In the genomic region with DNA sequence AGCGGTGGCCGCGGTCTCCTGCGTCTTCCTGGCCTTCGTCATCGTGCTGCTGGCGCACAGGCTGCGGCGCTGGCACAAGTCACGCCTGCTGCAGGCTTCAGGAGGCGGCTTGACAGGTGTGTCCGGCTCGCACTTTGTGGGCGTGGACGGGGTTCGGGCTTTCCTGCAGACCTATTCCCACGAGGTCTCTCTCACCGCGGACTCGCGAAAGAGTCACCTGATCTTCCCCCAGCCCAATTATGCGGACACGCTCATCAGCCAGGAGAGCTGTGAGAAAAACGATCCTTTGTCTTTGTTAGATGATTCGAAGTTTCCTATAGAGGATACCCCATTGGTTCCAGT, we compare ENCODE assay signal across 1 cellular context.
A peak's percentile ranks its signal among the peaks of the same experiment; 100 is the strongest.
TF ChIP-seq lines count a peak whose summit lies in the region.

No MANE protein-coding gene starts in this region.

TF ChIP-seq in WTC11, 78 proteins besides CTCF, POLR2A, EP300 and RAD21:
- TF ChIP-seq, protein P1, sequence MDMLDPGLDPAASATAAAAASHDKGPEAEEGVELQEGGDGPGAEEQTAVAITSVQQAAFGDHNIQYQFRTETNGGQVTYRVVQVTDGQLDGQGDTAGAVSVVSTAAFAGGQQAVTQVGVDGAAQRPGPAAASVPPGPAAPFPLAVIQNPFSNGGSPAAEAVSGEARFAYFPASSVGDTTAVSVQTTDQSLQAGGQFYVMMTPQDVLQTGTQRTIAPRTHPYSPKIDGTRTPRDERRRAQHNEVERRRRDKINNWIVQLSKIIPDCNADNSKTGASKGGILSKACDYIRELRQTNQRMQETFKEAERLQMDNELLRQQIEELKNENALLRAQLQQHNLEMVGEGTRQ (CRISPR knock-in tag; IDR thresholded peaks at IDR 0.05), result peak; percentile 18; the same call in 1 of the 2 replicates
TF ChIP-seq in WTC11: peak in this region for 1; not testable (repeated sequence) for 77.
